9 cellular contexts compared by ENCODE assay signal in genomic region chr11:79437981-79438630, GRCh38. TPM values are rescaled to one million over a fixed set of nuclear protein-coding genes. Genes with fewer than 3 reads are reported as not detected.
DNase-seq lines count a peak whose midpoint lies in the region; ATAC-seq lines count a peak whose summit lies in the region.
"Had no signal": no experiment of that assay in that cellular context is flagged by ENCODE, and none has a peak within 500 bp of the region (broad histone marks: within the 10 kb centered on the region; RNA-seq: fewer than 3 reads in every experiment).

No MANE protein-coding gene starts in this region.

- H3K4me3 Mint-ChIP-seq in activated CD4-positive, alpha-beta T cell treated with anti-CD3 and anti-CD28 coated beads, Interleukin-2, amount 10 ng/mL, durations not matched to agents 7 days and 5 days, result no peak overlapping the region
- peak overlapping the region; percentile 14 for H3K4me3 Mint-ChIP-seq in activated naive CD8-positive, alpha-beta T cell treated with anti-CD3 and anti-CD28 coated beads for 36 hours

- peaks cover 8% of the 10 kb centered on the region for H3K4me1 Mint-ChIP-seq in activated CD4-positive, alpha-beta T cell treated with anti-CD3 and anti-CD28 coated beads, Interleukin-2, amount 10 ng/mL, durations not matched to agents 7 days and 5 days
- peaks cover 13% of the 10 kb centered on the region for H3K4me1 Mint-ChIP-seq in activated naive CD8-positive, alpha-beta T cell treated with anti-CD3 and anti-CD28 coated beads for 36 hours

- H3K4me1 ChIP-seq in subcutaneous abdominal adipose tissue (ENCODE audit: control insufficient read depth in 5 of 5, insufficient read depth in 5 of 5, low read length in 5 of 5), result peaks cover 1 to 76% (median 65%) of the 10 kb centered on the region in 5 donors

- no peak for DNase-seq in activated CD4-positive, alpha-beta T cell treated with anti-CD3 and anti-CD28 coated beads, Interleukin-2, amount 10 ng/mL, durations not matched to agents 7 days and 5 days
- no peak for DNase-seq in activated CD4-positive, alpha-beta T cell treated with anti-CD3 and anti-CD28 coated beads for 4 hours
- DNase-seq in activated naive CD8-positive, alpha-beta T cell treated with anti-CD3 and anti-CD28 coated beads for 36 hours, result no peak
- DNase-seq in activated T-cell treated with anti-CD3 and anti-CD28 coated beads, Interleukin-2, amount 50 U/mL, for 1 hour, result no peak
- DNase-seq in UCSD-AML1 (lab: John Stamatoyannopoulos, UW; ENCODE audit: unreplicated experiment), result no peak

- H3K27me3 ChIP-seq in subcutaneous abdominal adipose tissue (ENCODE audit: control insufficient read depth in 5 of 5, insufficient read depth in 4 of 5, low read length in 5 of 5), result peaks cover 0 to 38% (median 21%) of the 10 kb centered on the region in 5 donors

- no peak for ATAC-seq in HG03439 (IDR thresholded peaks at IDR 0.05; ENCODE audit: unreplicated experiment)

- peak overlapping the region; percentile 44 to 88 (median 65) for H3K9ac ChIP-seq in subcutaneous abdominal adipose tissue (ENCODE audit: low read length in 5 of 5)

- H3K27ac Mint-ChIP-seq in activated CD4-positive, alpha-beta T cell treated with anti-CD3 and anti-CD28 coated beads, Interleukin-2, amount 10 ng/mL, durations not matched to agents 7 days and 5 days, result peak overlapping the region; percentile 36
- no peak overlapping the region for H3K27ac Mint-ChIP-seq in activated naive CD8-positive, alpha-beta T cell treated with anti-CD3 and anti-CD28 coated beads for 36 hours

- H3K36me3 Mint-ChIP-seq in activated CD4-positive, alpha-beta T cell treated with anti-CD3 and anti-CD28 coated beads, Interleukin-2, amount 10 ng/mL, durations not matched to agents 7 days and 5 days (ENCODE audit: low read depth), result no peaks in the 10 kb centered on the region
- H3K36me3 Mint-ChIP-seq in activated naive CD8-positive, alpha-beta T cell treated with anti-CD3 and anti-CD28 coated beads for 36 hours, result peaks cover 5% of the 10 kb centered on the region

- H3K4me3 ChIP-seq in iPS-18c (ENCODE audit: insufficient read depth, low read depth, low read length) (peak overlapping the region; percentile 77), subcutaneous abdominal adipose tissue (ENCODE audit: low read depth in 1 of 5, low read length in 5 of 5) (peak overlapping the region; percentile 61 to 93 (median 77))

- H3K9me3 ChIP-seq in iPS-18c (ENCODE audit: control insufficient read depth, insufficient read depth, low read length) (no peaks in the 10 kb centered on the region), subcutaneous abdominal adipose tissue (ENCODE audit: control insufficient read depth in 5 of 5, low read length in 5 of 5) (no peaks in the 10 kb centered on the region)

- H3K9me3 Mint-ChIP-seq in activated CD4-positive, alpha-beta T cell treated with anti-CD3 and anti-CD28 coated beads, Interleukin-2, amount 10 ng/mL, durations not matched to agents 7 days and 5 days, result no peaks in the 10 kb centered on the region
- H3K9me3 Mint-ChIP-seq in activated naive CD8-positive, alpha-beta T cell treated with anti-CD3 and anti-CD28 coated beads for 36 hours, result peaks cover 4% of the 10 kb centered on the region

- H3K27me3 Mint-ChIP-seq in activated CD4-positive, alpha-beta T cell treated with anti-CD3 and anti-CD28 coated beads, Interleukin-2, amount 10 ng/mL, durations not matched to agents 7 days and 5 days, result peaks cover 77% of the 10 kb centered on the region
- H3K27me3 Mint-ChIP-seq in activated naive CD8-positive, alpha-beta T cell treated with anti-CD3 and anti-CD28 coated beads for 36 hours, result peaks cover 80% of the 10 kb centered on the region

- H3K36me3 ChIP-seq in subcutaneous abdominal adipose tissue (ENCODE audit: control insufficient read depth in 5 of 5, insufficient read depth in 5 of 5, low read length in 5 of 5), result no peaks in the 10 kb centered on the region

- H3K27ac ChIP-seq in subcutaneous abdominal adipose tissue (ENCODE audit: low read depth, low read length), result peak overlapping the region; percentile 84
- H3K27ac ChIP-seq: VCaP had no signal

- POLR2A ChIA-PET in activated CD4-positive, alpha-beta T cell treated with anti-CD3 and anti-CD28 coated beads, Interleukin-2, amount 10 ng/mL, durations not matched to agents 7 days and 5 days (lab: Charles Lee), result no interaction called here

- CTCF ChIA-PET in activated CD4-positive, alpha-beta T cell treated with anti-CD3 and anti-CD28 coated beads, Interleukin-2, amount 10 ng/mL, durations not matched to agents 7 days and 5 days (lab: Charles Lee), result no interaction called here

RNA-seq across cellular contexts. Expression of gene TENM4, which starts 2.7 kb away (rescaled TPM):
- not detected for total RNA-seq in activated CD4-positive, alpha-beta T cell treated with anti-CD3 and anti-CD28 coated beads, Interleukin-2, amount 10 ng/mL, durations not matched to agents 7 days and 5 days
- not detected for total RNA-seq in activated naive CD8-positive, alpha-beta T cell treated with anti-CD3 and anti-CD28 coated beads for 36 hours
